Comparison of ENCODE assay signal across 32 cellular contexts in the genomic region with DNA sequence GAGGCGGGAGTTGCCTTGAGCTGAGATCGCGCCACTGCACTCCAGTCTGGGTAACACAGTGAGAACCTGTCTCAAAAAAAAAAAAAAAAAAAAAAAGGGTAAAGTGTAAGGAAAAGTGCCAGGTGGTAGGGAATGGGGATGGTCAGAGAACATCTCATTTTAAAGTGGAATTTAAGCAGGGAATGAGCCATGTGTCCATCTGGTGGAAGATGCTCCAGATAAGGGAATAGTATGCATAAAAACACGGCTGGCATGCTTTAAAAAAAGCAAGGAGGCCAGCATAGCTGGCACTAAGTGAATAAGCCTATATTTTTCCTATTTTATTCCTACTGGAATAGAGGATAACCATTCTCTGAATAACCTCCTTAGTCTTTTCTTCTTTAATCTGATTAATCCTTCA. TPM values are rescaled to one million over a fixed set of nuclear protein-coding genes. Genes with fewer than 3 reads are reported as not detected.
"Had no signal": no experiment of that assay in that cellular context is flagged by ENCODE, and none has a peak within 500 bp of the region (broad histone marks: within the 10 kb centered on the region; RNA-seq: fewer than 3 reads in every experiment).

No MANE protein-coding gene starts in this region.

- H3K36me3 Mint-ChIP-seq: activated CD4-positive, alpha-beta memory T cell treated with anti-CD3 and anti-CD28 coated beads for 36 hours; activated naive CD4-positive, alpha-beta T cell treated with anti-CD3 and anti-CD28 coated beads, Interleukin-2, amount 10 ng/mL, durations not matched to agents 7 days and 5 days; activated naive CD4-positive, alpha-beta T cell treated with anti-CD3 and anti-CD28 coated beads, Interleukin-2, amount 50 U/mL, for 72 hours; activated naive CD8-positive, alpha-beta T cell treated with anti-CD3 and anti-CD28 coated beads, Interleukin-2, amount 10 ng/mL, durations not matched to agents 7 days and 5 days; brain had no signal

- H3K9me3 ChIP-seq: ascending aorta, breast epithelium, colonic mucosa, esophagus squamous epithelium, gastroesophageal sphincter had no signal

- DNase-seq: activated CD4-positive, alpha-beta memory T cell treated with anti-CD3 and anti-CD28 coated beads for 36 hours; activated CD4-positive, alpha-beta T cell treated with anti-CD3 and anti-CD28 coated beads for 36 hours; activated CD4-positive, alpha-beta T cell treated with anti-CD3 and anti-CD28 coated beads, Interleukin-2, amount 10 ng/mL, durations not matched to agents 24 days and 14 days; activated CD4-positive, CD25-positive, alpha-beta regulatory T cell; activated CD4-positive, CD25-positive, alpha-beta regulatory T cell treated with anti-CD3 and anti-CD28 coated beads, Interleukin-2, amount 50 U/mL, for 72 hours; activated CD8-positive, alpha-beta memory T cell treated with anti-CD3 and anti-CD28 coated beads, Interleukin-2, amount 50 U/mL, for 48 hours; activated gamma-delta T cell; activated naive CD4-positive, alpha-beta T cell; activated naive CD4-positive, alpha-beta T cell treated with anti-CD3 and anti-CD28 coated beads, Interleukin-2, amount 10 ng/mL, durations not matched to agents 7 days and 5 days; activated naive CD8-positive, alpha-beta T cell treated with anti-CD3 and anti-CD28 coated beads, Interleukin-2, amount 10 ng/mL, durations not matched to agents 7 days and 5 days; activated T-cell treated with anti-CD3 and anti-CD28 coated beads for 4 hours; activated T-cell treated with anti-CD3 and anti-CD28 coated beads, Interleukin-2, amount 50 U/mL, for 24 hours; activated T-cell treated with anti-CD3 and anti-CD28 coated beads, Interleukin-2, amount 50 U/mL, for 72 hours; central memory CD4-positive, alpha-beta T cell; cerebellar nuclear complex; colonic mucosa; effector CD8-positive, alpha-beta T cell; esophagus squamous epithelium; foreskin melanocyte; head of caudate nucleus; T-helper 17 cell had no signal

- H3K27ac ChIP-seq: ascending aorta, breast epithelium, cardiac muscle cell, colonic mucosa, epithelial cell of prostate, esophagus squamous epithelium, gastroesophageal sphincter had no signal

- H3K27me3 Mint-ChIP-seq: activated CD4-positive, alpha-beta memory T cell treated with anti-CD3 and anti-CD28 coated beads for 36 hours; activated CD4-positive, alpha-beta T cell treated with anti-CD3 and anti-CD28 coated beads for 36 hours; activated naive CD4-positive, alpha-beta T cell treated with anti-CD3 and anti-CD28 coated beads, Interleukin-2, amount 10 ng/mL, durations not matched to agents 7 days and 5 days; activated T-cell treated with anti-CD3 and anti-CD28 coated beads, Interleukin-2, amount 50 U/mL, for 24 hours; brain had no signal

- H3K27ac Mint-ChIP-seq: activated CD4-positive, alpha-beta memory T cell treated with anti-CD3 and anti-CD28 coated beads for 36 hours; activated CD4-positive, alpha-beta T cell treated with anti-CD3 and anti-CD28 coated beads for 36 hours; activated CD4-positive, alpha-beta T cell treated with anti-CD3 and anti-CD28 coated beads, Interleukin-2, amount 10 ng/mL, durations not matched to agents 24 days and 14 days; activated naive CD4-positive, alpha-beta T cell treated with anti-CD3 and anti-CD28 coated beads, Interleukin-2, amount 10 ng/mL, durations not matched to agents 7 days and 5 days; activated naive CD8-positive, alpha-beta T cell treated with anti-CD3 and anti-CD28 coated beads, Interleukin-2, amount 10 ng/mL, durations not matched to agents 7 days and 5 days; activated T-cell treated with anti-CD3 and anti-CD28 coated beads, Interleukin-2, amount 50 U/mL, for 24 hours; activated T-cell treated with anti-CD3 and anti-CD28 coated beads, Interleukin-2, amount 50 U/mL, for 72 hours; T-helper 17 cell; T-helper 2 cell treated with Interferon-gamma antibody and Interleukin-4, amounts not matched to agents 5 μg/mL and 100 μg/mL, for 36 hours had no signal

- H3K4me3 Mint-ChIP-seq: activated CD4-positive, alpha-beta memory T cell treated with anti-CD3 and anti-CD28 coated beads for 36 hours; activated CD4-positive, alpha-beta T cell treated with anti-CD3 and anti-CD28 coated beads for 36 hours; activated CD4-positive, alpha-beta T cell treated with anti-CD3 and anti-CD28 coated beads, Interleukin-2, amount 10 ng/mL, durations not matched to agents 24 days and 14 days; activated naive CD4-positive, alpha-beta T cell treated with anti-CD3 and anti-CD28 coated beads, Interleukin-2, amount 10 ng/mL, durations not matched to agents 7 days and 5 days; activated naive CD8-positive, alpha-beta T cell treated with anti-CD3 and anti-CD28 coated beads, Interleukin-2, amount 10 ng/mL, durations not matched to agents 7 days and 5 days; activated T-cell treated with anti-CD3 and anti-CD28 coated beads, Interleukin-2, amount 50 U/mL, for 24 hours; activated T-cell treated with anti-CD3 and anti-CD28 coated beads, Interleukin-2, amount 50 U/mL, for 72 hours; brain; T-helper 17 cell; T-helper 2 cell treated with Interferon-gamma antibody and Interleukin-4, amounts not matched to agents 5 μg/mL and 100 μg/mL, for 36 hours had no signal

- H3K4me1 ChIP-seq: ascending aorta, breast epithelium, colonic mucosa, esophagus squamous epithelium, gastroesophageal sphincter had no signal

- H3K27me3 ChIP-seq: ascending aorta, breast epithelium, cardiac muscle cell, colonic mucosa, esophagus squamous epithelium, gastroesophageal sphincter had no signal

- H3K4me3 ChIP-seq: ascending aorta, breast epithelium, cardiac muscle cell, colonic mucosa, esophagus squamous epithelium, gastroesophageal sphincter had no signal

- H3K36me3 ChIP-seq: ascending aorta, breast epithelium, cardiac muscle cell, colonic mucosa, esophagus squamous epithelium, gastroesophageal sphincter had no signal

- H3K4me1 Mint-ChIP-seq: activated CD4-positive, alpha-beta T cell treated with anti-CD3 and anti-CD28 coated beads for 36 hours; activated CD4-positive, alpha-beta T cell treated with anti-CD3 and anti-CD28 coated beads, Interleukin-2, amount 10 ng/mL, durations not matched to agents 24 days and 14 days; activated naive CD4-positive, alpha-beta T cell treated with anti-CD3 and anti-CD28 coated beads, Interleukin-2, amount 10 ng/mL, durations not matched to agents 7 days and 5 days; activated naive CD8-positive, alpha-beta T cell treated with anti-CD3 and anti-CD28 coated beads, Interleukin-2, amount 10 ng/mL, durations not matched to agents 7 days and 5 days; T-helper 17 cell had no signal

- H3K9me3 Mint-ChIP-seq: activated CD4-positive, alpha-beta memory T cell treated with anti-CD3 and anti-CD28 coated beads for 36 hours; activated CD4-positive, alpha-beta T cell treated with anti-CD3 and anti-CD28 coated beads, Interleukin-2, amount 10 ng/mL, durations not matched to agents 24 days and 14 days; activated naive CD4-positive, alpha-beta T cell treated with anti-CD3 and anti-CD28 coated beads, Interleukin-2, amount 10 ng/mL, durations not matched to agents 7 days and 5 days; activated naive CD4-positive, alpha-beta T cell treated with anti-CD3 and anti-CD28 coated beads, Interleukin-2, amount 50 U/mL, for 72 hours; activated naive CD8-positive, alpha-beta T cell treated with anti-CD3 and anti-CD28 coated beads, Interleukin-2, amount 10 ng/mL, durations not matched to agents 7 days and 5 days; activated T-cell treated with anti-CD3 and anti-CD28 coated beads, Interleukin-2, amount 50 U/mL, for 24 hours; activated T-cell treated with anti-CD3 and anti-CD28 coated beads, Interleukin-2, amount 50 U/mL, for 72 hours; brain; T-helper 2 cell treated with Interferon-gamma antibody and Interleukin-4, amounts not matched to agents 5 μg/mL and 100 μg/mL, for 36 hours had no signal

RNA-seq across cellular contexts. Expression of gene FAM186A, which starts 33.7 kb away (rescaled TPM):
- total RNA-seq: activated CD4-positive, alpha-beta memory T cell treated with anti-CD3 and anti-CD28 coated beads for 36 hours; activated CD4-positive, alpha-beta T cell treated with anti-CD3 and anti-CD28 coated beads for 36 hours; activated CD4-positive, alpha-beta T cell treated with anti-CD3 and anti-CD28 coated beads, Interleukin-2, amount 10 ng/mL, durations not matched to agents 24 days and 14 days; activated naive CD8-positive, alpha-beta T cell treated with anti-CD3 and anti-CD28 coated beads, Interleukin-2, amount 10 ng/mL, durations not matched to agents 7 days and 5 days; activated T-cell treated with anti-CD3 and anti-CD28 coated beads, Interleukin-2, amount 50 U/mL, for 72 hours; ascending aorta; breast epithelium; cardiac muscle cell; colonic mucosa; dermis microvascular lymphatic vessel endothelial cell; endothelial cell of umbilical vein; esophagus squamous epithelium; gastroesophageal sphincter; T-helper 17 cell had no signal
- polyA plus RNA-seq: endothelial cell of umbilical vein, fibroblast of lung had no signal
